ENCODE assay signal across 1 cellular context in genomic region chr9:121618910-121619309, GRCh38. TPM values are rescaled to one million over a fixed set of nuclear protein-coding genes. Genes with fewer than 3 reads are reported as not detected.
"Had no signal": no experiment of that assay in that cellular context is flagged by ENCODE, and none has a peak within 500 bp of the region (broad histone marks: within the 10 kb centered on the region; RNA-seq: fewer than 3 reads in every experiment).

No MANE protein-coding gene starts in this region.

RNA-seq across cellular contexts. Expression of gene DAB2IP, which starts 32.5 kb away (rescaled TPM):
- polyA plus RNA-seq: naive thymus-derived CD4-positive, alpha-beta T cell had no signal
